10 cellular contexts compared by ENCODE assay signal in the genomic region with DNA sequence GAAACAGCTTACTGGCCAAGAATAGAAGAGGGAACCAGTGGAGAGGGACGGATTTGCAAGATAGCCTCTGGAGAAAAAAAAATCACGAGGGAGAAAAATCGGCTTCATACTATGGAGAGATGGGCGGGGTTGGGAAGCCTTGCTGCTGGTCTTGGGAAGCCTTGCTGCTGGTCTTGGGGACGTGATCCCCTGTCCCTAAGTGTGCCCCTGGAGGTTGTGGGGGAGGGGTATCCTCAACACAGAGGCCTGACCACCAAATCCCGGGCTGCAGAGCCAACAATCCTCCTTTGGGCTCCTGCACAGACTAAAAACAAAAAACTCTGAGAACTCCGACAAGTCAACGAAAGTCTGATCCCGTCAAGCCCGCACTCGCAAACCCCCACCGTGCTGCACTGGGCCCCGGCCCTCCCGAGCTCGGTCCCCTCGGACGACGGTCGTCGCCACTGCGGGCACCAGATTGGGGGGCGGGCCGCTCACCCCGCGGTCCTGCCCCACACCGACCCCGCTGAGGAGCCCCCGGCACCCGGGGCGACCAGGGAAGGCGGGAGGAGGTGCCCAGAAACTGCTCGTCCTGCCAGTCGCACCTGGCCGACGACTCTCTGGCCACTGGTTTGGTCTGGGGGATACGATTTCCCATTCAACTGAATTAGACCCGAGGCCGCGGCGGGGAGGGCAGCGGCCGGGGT. TPM values are rescaled to one million over a fixed set of nuclear protein-coding genes. Genes with fewer than 3 reads are reported as not detected.
A peak's percentile ranks its signal among the peaks of the same experiment; 100 is the strongest.
DNase-seq lines count a peak whose midpoint lies in the region; ATAC-seq, FAIRE-seq and TF ChIP-seq lines count a peak whose summit lies in the region.
"Had no signal": no experiment of that assay in that cellular context is flagged by ENCODE, and none has a peak within 500 bp of the region (broad histone marks: within the 10 kb centered on the region; RNA-seq: fewer than 3 reads in every experiment).

No MANE protein-coding gene starts in this region.

- no peak overlapping the region for H3K9ac ChIP-seq in IMR-90 (ENCODE audit: low read depth, low read length)
- H3K9ac ChIP-seq in astrocyte (ENCODE audit: low read length) = peak overlapping the region; percentile 27
- peak overlapping the region; percentile 65 for H3K9ac ChIP-seq in iPS-18a (ENCODE audit: low read length)

- H3K9me3 Mint-ChIP-seq in activated naive CD4-positive, alpha-beta T cell treated with anti-CD3 and anti-CD28 coated beads, Interleukin-2, amount 50 U/mL, for 24 hours = no peaks in the 10 kb centered on the region
- H3K9me3 Mint-ChIP-seq in astrocyte (ENCODE audit: unreplicated experiment) = no peaks in the 10 kb centered on the region

- no peak overlapping the region for H2BK15ac ChIP-seq in IMR-90 (ENCODE audit: low read depth, low read length)

- H3K4me3 ChIP-seq in IMR-90 (ENCODE audit: insufficient read depth, low read depth, low read length) (peak overlapping the region; percentile 72), astrocyte (ENCODE audit: insufficient read depth, low read depth, low read length) (peak overlapping the region; percentile 61), iPS-18a (ENCODE audit: low read length) (peak overlapping the region; percentile 60), sigmoid colon (peak overlapping the region; percentile 19 to 81 (median 66))

- no peak overlapping the region for H2AK9ac ChIP-seq in IMR-90 (replicated peaks; ENCODE audit: low read depth, low read length, poor library complexity)

- ATAC-seq in IMR-90 (ENCODE audit: low read depth) (peak; percentile 8; the same call in 1 of the 2 replicates), GM21528 (IDR thresholded peaks at IDR 0.05; ENCODE audit: low FRiP score, unreplicated experiment) (no peak)

- H4K8ac ChIP-seq in IMR-90 (ENCODE audit: low read depth in 2 of 2, low read length in 2 of 2) = no peak overlapping the region

- H2AFZ ChIP-seq in IMR-90 (replicated peaks; ENCODE audit: low read length, poor library complexity) = peak overlapping the region; percentile 91
- peak overlapping the region; percentile 38 for H2AFZ ChIP-seq in astrocyte (ENCODE audit: low read depth, low read length)

- H3K9me1 ChIP-seq in IMR-90 (ENCODE audit: insufficient read depth, low read length) = no peaks in the 10 kb centered on the region

- peak overlapping the region; percentile 74 for H3K4me3 Mint-ChIP-seq in activated naive CD4-positive, alpha-beta T cell treated with anti-CD3 and anti-CD28 coated beads, Interleukin-2, amount 50 U/mL, for 24 hours
- peak overlapping the region; percentile 78 for H3K4me3 Mint-ChIP-seq in astrocyte (ENCODE audit: unreplicated experiment)

- intact Hi-C loops in IMR-90 (cut with micrococcal nuclease) (loop anchor here (5.0 to 10.0 kb wide), 4 partner anchors 195 to 1097 kb away; a partner anchor contains a TSS), sigmoid colon (cut with DNase I) (no loop called here)

- POLR2A ChIA-PET in IMR-90 (lab: Charles Lee; ENCODE audit: unreplicated experiment) = no interaction called here

- H3K18ac ChIP-seq in IMR-90 (ENCODE audit: low read depth, low read length) = no peak overlapping the region

- 8% methylated on average over 14 of the region's 42 CpGs; no CpG with 5 or more reads in 1 of the 2 experiments for WGBS in IMR-90 (ENCODE audit: extremely low coverage in 2 of 2, insufficient read length in 1 of 2), 2 experiments
- 1 to 3% methylated on average over 42 of the region's 42 CpGs for WGBS in sigmoid colon, 2 donors

- TF ChIP-seq POLR2A in IMR-90 (IDR thresholded peaks at IDR 0.05; ENCODE audit: low read depth, low read length) (no peak), sigmoid colon (IDR thresholded peaks at IDR 0.05) (no peak)

- no peak for TF ChIP-seq RAD21 in IMR-90 (IDR thresholded peaks at IDR 0.05; ENCODE audit: low read length)

- H3K79me2 ChIP-seq in astrocyte (ENCODE audit: insufficient read depth, low read length) = no peaks in the 10 kb centered on the region

- peaks cover 36% of the 10 kb centered on the region for H3K27me3 ChIP-seq in IMR-90 (ENCODE audit: control insufficient read depth, insufficient read depth, low read length)
- peaks cover 21% of the 10 kb centered on the region for H3K27me3 ChIP-seq in astrocyte (ENCODE audit: insufficient read depth, low read length)
- H3K27me3 ChIP-seq in iPS-18a (ENCODE audit: control insufficient read depth, insufficient read depth, low read length) = peaks cover 47% of the 10 kb centered on the region
- peaks cover 4 to 61% (median 30%) of the 10 kb centered on the region in 3 donors for H3K27me3 ChIP-seq in sigmoid colon

- peaks cover 5% of the 10 kb centered on the region for H3K4me1 Mint-ChIP-seq in activated naive CD4-positive, alpha-beta T cell treated with anti-CD3 and anti-CD28 coated beads, Interleukin-2, amount 50 U/mL, for 24 hours
- no peaks in the 10 kb centered on the region for H3K4me1 Mint-ChIP-seq in astrocyte (ENCODE audit: low read depth, unreplicated experiment)

- H3K36me3 ChIP-seq in IMR-90 (ENCODE audit: control insufficient read depth, insufficient read depth, low read length) = no peaks in the 10 kb centered on the region; the same call in 1 of the 2 replicates
- no peaks in the 10 kb centered on the region for H3K36me3 ChIP-seq in astrocyte (ENCODE audit: insufficient read depth, low read length)
- no peaks in the 10 kb centered on the region for H3K36me3 ChIP-seq in iPS-18a (ENCODE audit: control insufficient read depth, low read depth, low read length)
- H3K36me3 ChIP-seq in sigmoid colon = no peaks in the 10 kb centered on the region

- no peak overlapping the region for H3K56ac ChIP-seq in IMR-90 (ENCODE audit: extremely low read depth, insufficient read depth, low read length)

- H4K5ac ChIP-seq in IMR-90 (ENCODE audit: low read depth, low read length) = no peak overlapping the region

- TF ChIP-seq CTCF in IMR-90 (conservative IDR thresholded peaks at IDR 0.05; ENCODE audit: low read depth, low read length) = no peak
- TF ChIP-seq CTCF in astrocyte (IDR thresholded peaks at IDR 0.05; ENCODE audit: insufficient read depth, low read depth, low read length) = no peak
- no peak for TF ChIP-seq CTCF in sigmoid colon (IDR thresholded peaks at IDR 0.05)

- H3K4me1 ChIP-seq in IMR-90 (ENCODE audit: control insufficient read depth, insufficient read depth, low read length) (peaks cover 3% of the 10 kb centered on the region; the same call in 1 of the 2 replicates), astrocyte (ENCODE audit: insufficient read depth, low read length) (peaks cover 5% of the 10 kb centered on the region), iPS-18a (ENCODE audit: control insufficient read depth, low read depth, low read length) (peaks cover 27% of the 10 kb centered on the region), sigmoid colon (peaks cover 0 to 19% (median 16%) of the 10 kb centered on the region in 4 donors)

- no TSS peak for BruUV-seq in IMR-90 (replicated peaks; lab: Mats Ljungman, UMichigan)

- H3K27ac ChIP-seq in IMR-90 (ENCODE audit: insufficient read depth, low read length) (no peak overlapping the region), astrocyte (ENCODE audit: low read depth, low read length) (no peak overlapping the region), iPS-18a (ENCODE audit: low read length) (no peak overlapping the region), sigmoid colon (peak overlapping the region in 2 of 4 donors; percentile 16 to 49)

- in situ Hi-C loops in IMR-90 (cut with MboI; ENCODE audit: low sequenced_read_pairs) = loop anchor here (25.0 kb wide), 1 partner anchor 1087 kb away; no protein-coding TSS in a partner anchor

- H3K79me1 ChIP-seq in IMR-90 (ENCODE audit: low read depth in 1 of 2, low read length in 2 of 2) = no peaks in the 10 kb centered on the region

- H2AK5ac ChIP-seq in IMR-90 (ENCODE audit: low read depth, low read length) = no peak overlapping the region

- no peak overlapping the region for H2BK5ac ChIP-seq in IMR-90 (ENCODE audit: low read depth, low read length, poor library complexity, severe bottlenecking)

- H3K36me3 Mint-ChIP-seq in activated naive CD4-positive, alpha-beta T cell treated with anti-CD3 and anti-CD28 coated beads, Interleukin-2, amount 50 U/mL, for 24 hours = peaks cover 1% of the 10 kb centered on the region
- H3K36me3 Mint-ChIP-seq in astrocyte (ENCODE audit: low read depth, unreplicated experiment) = no peaks in the 10 kb centered on the region

- H3K4me2 ChIP-seq in IMR-90 (ENCODE audit: low read depth, low read length) (peak overlapping the region; percentile 64), astrocyte (ENCODE audit: low read length) (peak overlapping the region; percentile 88)

- dilution Hi-C loops in IMR-90 (cut with HindIII; ENCODE audit: low sequenced_read_pairs, unreplicated experiment) = no loop called here

- H3K23ac ChIP-seq in IMR-90 (ENCODE audit: low read depth, low read length) = no peak overlapping the region

- H3K27ac Mint-ChIP-seq in activated naive CD4-positive, alpha-beta T cell treated with anti-CD3 and anti-CD28 coated beads, Interleukin-2, amount 50 U/mL, for 24 hours = no peak overlapping the region
- peak overlapping the region; percentile 21 for H3K27ac Mint-ChIP-seq in astrocyte (ENCODE audit: unreplicated experiment)

- no peak overlapping the region for H2BK20ac ChIP-seq in IMR-90 (ENCODE audit: low read depth, low read length)

- H3K14ac ChIP-seq in IMR-90 (replicated peaks; ENCODE audit: low read depth, low read length) = no peak overlapping the region

- CTCF ChIA-PET in IMR-90 (lab: Yijun Ruan, JAX) = interaction anchor here (0.6 to 1.3 kb wide), 7 partner anchors 8 to 372 kb away, joined by 3 to 8 read pairs (median 3); no protein-coding TSS in a partner anchor

- H2BK120ac ChIP-seq in IMR-90 (ENCODE audit: low read depth, low read length) = no peak overlapping the region

- FAIRE-seq in astrocyte (lab: Jason Lieb, UNC) = no peak
- FAIRE-seq: colon, GM18507 had no signal

- H4K20me1 ChIP-seq in IMR-90 (ENCODE audit: insufficient read depth, low read length) = no peaks in the 10 kb centered on the region
- no peaks in the 10 kb centered on the region for H4K20me1 ChIP-seq in astrocyte (ENCODE audit: insufficient read depth, low read length)

- H3K27me3 Mint-ChIP-seq in activated naive CD4-positive, alpha-beta T cell treated with anti-CD3 and anti-CD28 coated beads, Interleukin-2, amount 50 U/mL, for 24 hours = peaks cover 33% of the 10 kb centered on the region
- H3K27me3 Mint-ChIP-seq in astrocyte (ENCODE audit: low read depth, unreplicated experiment) = peaks cover 21% of the 10 kb centered on the region

- H4K91ac ChIP-seq in IMR-90 (ENCODE audit: insufficient read depth, low read depth, low read length) = no peak overlapping the region

- no peak for TF ChIP-seq EP300 in sigmoid colon (IDR thresholded peaks at IDR 0.05)

- no peak overlapping the region for H3K4ac ChIP-seq in IMR-90 (ENCODE audit: low read depth, low read length)

- no peak for DNase-seq in activated naive CD4-positive, alpha-beta T cell treated with Interleukin-2 at 50 U/mL for 16 hours
- DNase-seq in IMR-90 = no peak
- DNase-seq in astrocyte (ENCODE audit: low read depth) = no peak
- no peak for DNase-seq in sigmoid colon
- DNase-seq in GOT3 (lab: John Stamatoyannopoulos, UW) = no peak

- H3K9me3 ChIP-seq in IMR-90 (ENCODE audit: control insufficient read depth, insufficient read depth, low read length) = no peaks in the 10 kb centered on the region
- H3K9me3 ChIP-seq in astrocyte (ENCODE audit: insufficient read depth, low read depth, low read length) = no peaks in the 10 kb centered on the region
- H3K9me3 ChIP-seq in iPS-18a (ENCODE audit: control insufficient read depth, low read depth, low read length) = no peaks in the 10 kb centered on the region
- H3K9me3 ChIP-seq in sigmoid colon = no peaks in the 10 kb centered on the region

RNA-seq across cellular contexts. Expression of a gene that starts 0.7 kb away (rescaled TPM):
- 0.28 and 0.36 TPM in 2 replicates for total RNA-seq in IMR-90 (2012; rRNA removed)
- polyA plus RNA-seq in IMR-90 (2012; rRNA removed) = 0.19 TPM in 2 replicates
- 0.18 and 0.22 TPM in 2 replicates for polyA plus RNA-seq in IMR-90 (2012; cell fraction: cytosol; rRNA removed)
- polyA plus RNA-seq in IMR-90 (2012; cell fraction: nucleus; rRNA removed; ENCODE audit: low replicate concordance) = 0.24 and 0.40 TPM in 2 replicates
- 2.8 and 3.3 TPM in 2 replicates for total RNA-seq in astrocyte
- 1 to 10 TPM; 1.2 to 3.3 (median 1.6) TPM for total RNA-seq in sigmoid colon
- 10 to 100 TPM; 22.1 to 33.5 (median 26.4) TPM for polyA plus RNA-seq in sigmoid colon
